Comparison of ENCODE assay signal across 21 cellular contexts in the genomic region with DNA sequence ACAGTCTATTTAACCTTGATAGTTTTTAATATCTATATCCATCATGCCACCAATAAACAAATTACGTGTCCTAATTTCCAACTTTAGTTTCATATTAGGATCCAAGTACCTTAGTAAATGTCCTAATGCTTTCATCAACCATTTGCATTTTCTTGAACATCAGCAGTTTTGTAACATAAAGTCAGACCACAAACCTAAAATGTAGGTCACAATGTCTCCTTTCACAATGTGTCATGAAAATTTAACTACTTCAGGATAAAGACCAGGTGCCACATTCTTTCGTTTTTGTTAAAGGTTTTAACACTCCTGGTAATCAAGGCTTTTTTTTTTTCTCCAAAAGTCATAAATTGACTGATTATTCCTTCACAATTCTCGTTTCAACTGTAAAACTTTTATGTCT.
DNase-seq lines count a peak whose midpoint lies in the region; ATAC-seq and TF ChIP-seq lines count a peak whose summit lies in the region.
"Had no signal": no experiment of that assay in that cellular context is flagged by ENCODE, and none has a peak within 500 bp of the region (broad histone marks: within the 10 kb centered on the region; RNA-seq: fewer than 3 reads in every experiment).

No MANE protein-coding gene starts in this region.

- CTCF ChIA-PET in activated CD4-positive, alpha-beta T cell treated with anti-CD3 and anti-CD28 coated beads for 36 hours (lab: Charles Lee) = no interaction called here
- CTCF ChIA-PET in T-cell (lab: Charles Lee) = no interaction called here

- no peak for DNase-seq in activated CD4-positive, alpha-beta T cell treated with anti-CD3 and anti-CD28 coated beads for 36 hours
- DNase-seq in activated CD4-positive, alpha-beta T cell treated with anti-CD3 and anti-CD28 coated beads, Interleukin-2, amount 50 U/mL, for 4 hours = no peak
- DNase-seq in T-cell = no peak
- DNase-seq in natural killer cell = no peak
- DNase-seq in NCI-H2081 treated with DMSO at 0.1 percent for 48 hours (lab: John Stamatoyannopoulos, UW) = no peak
- no peak for DNase-seq in hepatocyte (ENCODE audit: low spot score)
- DNase-seq in trophoblast cell = no peak
- DNase-seq: 8988T; activated B cell treated with CpG ODN at 0.5 μM for 24 hours; caudate nucleus; erythroblast; naive B cell; NCI-H1417; OCI-M1; stimulated activated CD4-positive, alpha-beta T cell treated with anti-CD3 and anti-CD28 coated beads, Interleukin-2, amount 100 ng/mL, for 24 hours; stomach had no signal

- peak overlapping the region; percentile 45 for H3K27ac Mint-ChIP-seq in activated CD4-positive, alpha-beta T cell treated with anti-CD3 and anti-CD28 coated beads for 36 hours
- H3K27ac Mint-ChIP-seq in T-cell (peak overlapping the region; percentile 59 to 79), natural killer cell (peak overlapping the region; percentile 27 to 74)
- H3K27ac Mint-ChIP-seq: activated B cell treated with CpG ODN at 0.5 μM for 24 hours, B cell, memory B cell, naive B cell, type B pancreatic cell had no signal

- no peaks in the 10 kb centered on the region for H3K27me3 Mint-ChIP-seq in activated CD4-positive, alpha-beta T cell treated with anti-CD3 and anti-CD28 coated beads for 36 hours
- H3K27me3 Mint-ChIP-seq in T-cell (no peaks in the 10 kb centered on the region), natural killer cell (ENCODE audit: low read depth in 2 of 2) (no peaks in the 10 kb centered on the region)
- H3K27me3 Mint-ChIP-seq: activated B cell treated with CpG ODN at 0.5 μM for 24 hours, B cell, memory B cell, naive B cell, type B pancreatic cell had no signal

- H3K4me3 ChIP-seq in hepatocyte = no peak overlapping the region
- H3K4me3 ChIP-seq in trophoblast cell (ENCODE audit: low read depth, low read length) = no peak overlapping the region
- H3K4me3 ChIP-seq: stomach had no signal

- no peak overlapping the region for H2BK5ac ChIP-seq in trophoblast cell (ENCODE audit: low read depth, low read length, poor library complexity)

- no peaks in the 10 kb centered on the region for H3K79me1 ChIP-seq in trophoblast cell (ENCODE audit: low read length)

- no peaks in the 10 kb centered on the region for H3K79me2 ChIP-seq in hepatocyte
- H3K79me2 ChIP-seq in trophoblast cell (ENCODE audit: control insufficient read depth, insufficient read depth, low read length, poor library complexity) = no peaks in the 10 kb centered on the region
- H3K79me2 ChIP-seq: parathyroid adenoma had no signal

- H3K4me2 ChIP-seq in hepatocyte (no peak overlapping the region), trophoblast cell (ENCODE audit: low read length) (no peak overlapping the region)

- H3K4me1 Mint-ChIP-seq in activated CD4-positive, alpha-beta T cell treated with anti-CD3 and anti-CD28 coated beads for 36 hours = peaks cover 30% of the 10 kb centered on the region
- H3K4me1 Mint-ChIP-seq in T-cell = peaks cover 33 to 35% (median 34%) of the 10 kb centered on the region in 3 donors
- peaks cover 31 to 32% of the 10 kb centered on the region in 2 donors for H3K4me1 Mint-ChIP-seq in natural killer cell

- no peak overlapping the region for H3K23ac ChIP-seq in trophoblast cell (ENCODE audit: low read length)

- H4K8ac ChIP-seq in trophoblast cell (ENCODE audit: low read depth, low read length) = no peak overlapping the region

- intact Hi-C loops in activated CD4-positive, alpha-beta T cell treated with anti-CD3 and anti-CD28 coated beads for 36 hours (cut with DNase I, micrococcal nuclease) = loop anchor here in 1 of 2 experiments (5.0 kb wide), 1 partner anchor 185 kb away; no protein-coding TSS in a partner anchor
- intact Hi-C loops in natural killer cell (cut with micrococcal nuclease) = no loop called here

- H3K27me3 ChIP-seq in hepatocyte (no peaks in the 10 kb centered on the region), trophoblast cell (ENCODE audit: insufficient read depth, low read length) (no peaks in the 10 kb centered on the region)
- H3K27me3 ChIP-seq: stomach had no signal

- H3K18ac ChIP-seq in trophoblast cell (ENCODE audit: low read length) = no peak overlapping the region

- no peak overlapping the region for H3K9ac ChIP-seq in trophoblast cell (ENCODE audit: low read length)
- H3K9ac ChIP-seq: parathyroid adenoma had no signal

- H2BK120ac ChIP-seq in trophoblast cell (ENCODE audit: insufficient read depth, low read length, poor library complexity) = no peak overlapping the region

- no peak overlapping the region for H2AFZ ChIP-seq in hepatocyte
- no peak overlapping the region for H2AFZ ChIP-seq in trophoblast cell (ENCODE audit: insufficient read depth, low read length, poor library complexity)
- H2AFZ ChIP-seq: parathyroid adenoma had no signal

- no peak overlapping the region for H3K14ac ChIP-seq in trophoblast cell (ENCODE audit: low read length)

- H3K9me3 ChIP-seq in hepatocyte (ENCODE audit: low read depth) (no peaks in the 10 kb centered on the region), trophoblast cell (ENCODE audit: insufficient read depth, low read depth, low read length) (no peaks in the 10 kb centered on the region)
- H3K9me3 ChIP-seq: stomach had no signal

- H4K91ac ChIP-seq in trophoblast cell (ENCODE audit: low read depth, low read length) = no peak overlapping the region

- 80% methylated on average over 3 of the region's 3 CpGs for WGBS in hepatocyte (ENCODE audit: low lambda C conversion rate, missing lambda C conversion rate)
- WGBS in trophoblast cell (ENCODE audit: extremely low coverage, insufficient coverage, insufficient read length) = no CpG with 5 or more reads among the region's 3 CpGs

- ATAC-seq in activated CD4-positive, alpha-beta T cell treated with anti-CD3 and anti-CD28 coated beads for 36 hours = no peak
- ATAC-seq in GM18907 (IDR thresholded peaks at IDR 0.05; ENCODE audit: unreplicated experiment) (peak; percentile 59), T-cell (replicated peaks in 1 of 4) (no peak), natural killer cell (peak in 2 of 3 donors; percentile 36)

- no peak overlapping the region for H4K12ac ChIP-seq in trophoblast cell (ENCODE audit: low read depth, low read length)

- H3K4me3 Mint-ChIP-seq in activated CD4-positive, alpha-beta T cell treated with anti-CD3 and anti-CD28 coated beads for 36 hours = no peak overlapping the region
- H3K4me3 Mint-ChIP-seq in T-cell (peak overlapping the region in 2 of 3 donors; percentile 12 to 29), natural killer cell (peak overlapping the region; percentile 79)
- H3K4me3 Mint-ChIP-seq: activated B cell treated with CpG ODN at 0.5 μM for 24 hours, B cell, memory B cell, type B pancreatic cell had no signal

- no peaks in the 10 kb centered on the region for H4K20me1 ChIP-seq in hepatocyte (ENCODE audit: insufficient read depth, poor library complexity, severe bottlenecking)

- H3K36me3 ChIP-seq in hepatocyte (replicated peaks; ENCODE audit: insufficient read depth, low read depth) (no peaks in the 10 kb centered on the region), trophoblast cell (ENCODE audit: control insufficient read depth in 1 of 2, insufficient read depth in 2 of 2, low read length in 2 of 2) (no peaks in the 10 kb centered on the region)
- H3K36me3 ChIP-seq: stomach had no signal

- TF ChIP-seq CTCF in natural killer cell (IDR thresholded peaks at IDR 0.05) = no peak
- no peak for TF ChIP-seq CTCF in hepatocyte (IDR thresholded peaks at IDR 0.05; ENCODE audit: poor library complexity)

- H3K4me1 ChIP-seq in hepatocyte (ENCODE audit: insufficient read depth) (no peaks in the 10 kb centered on the region), trophoblast cell (ENCODE audit: control insufficient read depth in 1 of 2, insufficient read depth in 2 of 2, low read length in 2 of 2) (peaks cover 0 to 2% of the 10 kb centered on the region in 2 experiments)
- H3K4me1 ChIP-seq: parathyroid adenoma, stomach had no signal

- POLR2A ChIA-PET in activated CD4-positive, alpha-beta T cell treated with anti-CD3 and anti-CD28 coated beads for 36 hours (lab: Charles Lee) = no interaction called here
- POLR2A ChIA-PET in T-cell (lab: Charles Lee) = interaction anchor here in 1 of 2 donors (0.7 kb wide), 1 partner anchor 208 kb away, joined by 3 read pairs; no protein-coding TSS in a partner anchor

- no peaks in the 10 kb centered on the region for H3K36me3 Mint-ChIP-seq in activated CD4-positive, alpha-beta T cell treated with anti-CD3 and anti-CD28 coated beads for 36 hours (ENCODE audit: low read depth)
- H3K36me3 Mint-ChIP-seq in T-cell (no peaks in the 10 kb centered on the region), natural killer cell (peaks cover 7% of the 10 kb centered on the region)
- H3K36me3 Mint-ChIP-seq: type B pancreatic cell had no signal

- no peak overlapping the region for H2AK5ac ChIP-seq in trophoblast cell (ENCODE audit: low read length)

- no peak overlapping the region for H3K4ac ChIP-seq in trophoblast cell (ENCODE audit: low read depth, low read length)

- no peaks in the 10 kb centered on the region for H3K9me2 ChIP-seq in hepatocyte (replicated peaks; ENCODE audit: insufficient read depth)

- no peak overlapping the region for H3K27ac ChIP-seq in hepatocyte
- no peak overlapping the region for H3K27ac ChIP-seq in trophoblast cell (ENCODE audit: low read depth, low read length)
- H3K27ac ChIP-seq: parathyroid adenoma, stomach had no signal

- H3K9me3 Mint-ChIP-seq in activated CD4-positive, alpha-beta T cell treated with anti-CD3 and anti-CD28 coated beads for 36 hours (ENCODE audit: low read depth) = peaks cover 7% of the 10 kb centered on the region
- H3K9me3 Mint-ChIP-seq in T-cell = peaks cover 0 to 10% (median 0%) of the 10 kb centered on the region in 3 donors
- peaks cover 0 to 3% of the 10 kb centered on the region in 2 donors for H3K9me3 Mint-ChIP-seq in natural killer cell

- no peak overlapping the region for H2BK12ac ChIP-seq in trophoblast cell (ENCODE audit: low read length)

Comparison
In these comparisons a context has a peak if more than half of its experiments do, and no peak if none do; other contexts are left out.
1. ATAC-seq: peak in GM18907 (single experiment) and natural killer cell (2 of 3); none in activated CD4-positive, alpha-beta T cell treated with anti-CD3 and anti-CD28 coated beads for 36 hours (single experiment) and T-cell (0 of 4).
2. Peak in every context shown above with its lines, with median percentiles within 50 percentile points of each other: H3K27ac Mint-ChIP-seq.